ENCODE assay signal across 21 cellular contexts in the genomic region with DNA sequence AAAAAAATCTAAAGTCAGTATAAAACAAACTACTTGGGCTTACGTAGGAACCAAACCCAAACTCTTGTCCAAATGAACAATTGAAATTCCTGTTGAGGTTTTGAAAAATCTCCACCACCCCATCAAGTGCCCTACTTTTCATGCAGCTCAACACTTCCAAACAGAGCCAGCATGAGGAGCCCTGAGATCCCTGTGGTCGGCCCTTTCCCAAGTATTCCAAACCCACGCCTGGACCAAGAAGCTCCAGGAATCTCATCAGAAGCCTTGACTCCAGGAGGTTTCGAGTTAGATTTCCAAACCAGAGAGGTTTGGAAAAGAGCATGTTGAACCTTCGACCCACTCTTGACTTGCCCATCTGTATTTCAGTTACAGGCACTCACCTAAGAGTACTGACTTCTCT.
"Had no signal": no experiment of that assay in that cellular context is flagged by ENCODE, and none has a peak within 500 bp of the region (broad histone marks: within the 10 kb centered on the region; RNA-seq: fewer than 3 reads in every experiment).

No MANE protein-coding gene starts in this region.

- H3K36me3 ChIP-seq: colonic mucosa, heart left ventricle, right lobe of liver, tibial artery, upper lobe of left lung, uterus had no signal

- DNase-seq: colonic mucosa; dermis blood vessel endothelial cell; erythroblast; heart left ventricle; hippocampal formation; islet precursor cell; left cardiac atrium; mammary epithelial cell; occipital lobe; psoas muscle; retina; right lobe of liver; stimulated activated CD4-positive, alpha-beta T cell treated with anti-CD3 and anti-CD28 coated beads, Interleukin-4, amount 100 ng/mL, for 24 hours; tibial artery; upper lobe of left lung; uterus had no signal

- H3K27me3 ChIP-seq: colonic mucosa, heart left ventricle, right lobe of liver, tibial artery, upper lobe of left lung, uterus had no signal

- H3K27ac Mint-ChIP-seq: natural killer cell treated with Interleukin-12 subunit alpha and Interleukin-12 subunit beta and Interleukin-15 and Interleukin-18, amount 100 ng/mL, for 72 hours; stimulated activated memory B cell treated with anti-CD40 and anti-IgM and Interleukin-4, amounts not matched to agents 10 μg/mL and 1 μg/mL and 100 μg/mL, for 72 hours; stimulated activated naive CD8-positive, alpha-beta T cell treated with anti-CD3 and anti-CD28 coated beads, Interleukin-15, Interleukin-2, amounts not matched to agents 100 ng/mL and 50 ng/mL, for 24 hours had no signal

- H3K4me3 Mint-ChIP-seq: natural killer cell treated with Interleukin-12 subunit alpha and Interleukin-12 subunit beta and Interleukin-15 and Interleukin-18, amount 100 ng/mL, for 72 hours; stimulated activated memory B cell treated with anti-CD40 and anti-IgM and Interleukin-4, amounts not matched to agents 10 μg/mL and 1 μg/mL and 100 μg/mL, for 72 hours; stimulated activated naive CD8-positive, alpha-beta T cell treated with anti-CD3 and anti-CD28 coated beads, Interleukin-15, Interleukin-2, amounts not matched to agents 100 ng/mL and 50 ng/mL, for 24 hours had no signal

- H3K9me3 ChIP-seq: colonic mucosa, right lobe of liver, tibial artery, upper lobe of left lung, uterus had no signal

- FAIRE-seq: endothelial cell of umbilical vein, frontal cortex had no signal

- H3K27ac ChIP-seq: colonic mucosa, psoas muscle, right lobe of liver, tibial artery, upper lobe of left lung, uterus had no signal

- H3K9me3 Mint-ChIP-seq: natural killer cell treated with Interleukin-12 subunit alpha and Interleukin-12 subunit beta and Interleukin-15 and Interleukin-18, amount 100 ng/mL, for 72 hours; stimulated activated naive CD8-positive, alpha-beta T cell treated with anti-CD3 and anti-CD28 coated beads, Interleukin-15, Interleukin-2, amounts not matched to agents 100 ng/mL and 50 ng/mL, for 24 hours had no signal

- H3K36me3 Mint-ChIP-seq: natural killer cell treated with Interleukin-12 subunit alpha and Interleukin-12 subunit beta and Interleukin-15 and Interleukin-18, amount 100 ng/mL, for 72 hours had no signal

- ATAC-seq: heart left ventricle; left cardiac atrium; natural killer cell treated with Interleukin-12 subunit alpha and Interleukin-12 subunit beta and Interleukin-15 and Interleukin-18, amount 100 ng/mL, for 72 hours; psoas muscle; right lobe of liver; stimulated activated memory B cell treated with anti-CD40 and anti-IgM and Interleukin-4, amounts not matched to agents 10 μg/mL and 1 μg/mL and 100 μg/mL, for 72 hours had no signal

- H3K4me3 ChIP-seq: colonic mucosa, heart left ventricle, psoas muscle, right lobe of liver, tibial artery, upper lobe of left lung, uterus had no signal

- H3K27me3 Mint-ChIP-seq: stimulated activated memory B cell treated with anti-CD40 and anti-IgM and Interleukin-4, amounts not matched to agents 10 μg/mL and 1 μg/mL and 100 μg/mL, for 72 hours; stimulated activated naive CD8-positive, alpha-beta T cell treated with anti-CD3 and anti-CD28 coated beads, Interleukin-15, Interleukin-2, amounts not matched to agents 100 ng/mL and 50 ng/mL, for 24 hours had no signal

- H3K4me1 Mint-ChIP-seq: stimulated activated memory B cell treated with anti-CD40 and anti-IgM and Interleukin-4, amounts not matched to agents 10 μg/mL and 1 μg/mL and 100 μg/mL, for 72 hours had no signal

- H3K4me1 ChIP-seq: colonic mucosa, psoas muscle, right lobe of liver, tibial artery, uterus had no signal
